ENCODE assay signal across 9 cellular contexts in the genomic region with DNA sequence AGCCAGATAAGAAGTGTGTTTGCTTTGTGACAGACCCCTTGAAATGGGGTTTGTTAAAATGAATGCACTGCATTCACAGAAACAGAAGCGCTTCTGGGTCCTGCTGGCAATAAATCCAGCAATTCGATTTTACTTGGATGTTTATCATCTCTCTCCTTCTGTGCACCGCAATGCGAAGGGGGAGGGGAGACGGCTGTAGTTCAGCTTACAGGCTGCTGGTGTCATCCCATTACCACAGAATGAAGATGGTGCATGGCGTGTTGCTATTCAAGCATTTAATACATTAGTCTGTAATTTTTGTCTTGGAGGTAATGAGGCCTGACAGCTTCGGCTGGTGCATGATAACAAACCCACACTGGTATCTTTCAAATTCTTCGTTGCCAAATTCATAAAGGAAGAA.
DNase-seq lines count a peak whose midpoint lies in the region; ATAC-seq, FAIRE-seq and TF ChIP-seq lines count a peak whose summit lies in the region.
"Had no signal": no experiment of that assay in that cellular context is flagged by ENCODE, and none has a peak within 500 bp of the region (broad histone marks: within the 10 kb centered on the region; RNA-seq: fewer than 3 reads in every experiment).

No MANE protein-coding gene starts in this region.

- peaks cover 7% of the 10 kb centered on the region for H3K9me3 ChIP-seq in mesodermal cell (ENCODE audit: control insufficient read depth, low read length)

- no peaks in the 10 kb centered on the region for H3K36me3 ChIP-seq in mesodermal cell (ENCODE audit: control insufficient read depth, insufficient read depth, low read length)

- H3K27ac ChIP-seq in mesodermal cell (ENCODE audit: low read depth, low read length, severe bottlenecking), result peak overlapping the region; percentile 33

- H3K4me1 ChIP-seq in mesodermal cell (ENCODE audit: control insufficient read depth, insufficient read depth, low read length, poor library complexity, severe bottlenecking), result peaks cover 5% of the 10 kb centered on the region

- DNase-seq in DMS153 (lab: John Stamatoyannopoulos, UW) (peak; percentile 7), NCI-H446 treated with DMSO at 0.1 percent for 48 hours (lab: John Stamatoyannopoulos, UW) (peak; percentile 59), cerebellum (ENCODE audit: low spot score) (peak; percentile 1), GM12891 (ENCODE audit: insufficient read length, low spot score) (no peak)
- no peak for DNase-seq in stimulated activated naive CD8-positive, alpha-beta T cell treated with anti-CD3 and anti-CD28 coated beads, Interleukin-15, amount 100 ng/mL, for 72 hours
- DNase-seq in activated effector memory CD4-positive, alpha-beta T cell treated with anti-CD3 and anti-CD28 coated beads, Interleukin-2, amount 50 U/mL, for 16 hours, result no peak
- DNase-seq in activated CD8-positive, alpha-beta memory T cell treated with anti-CD3 and anti-CD28 coated beads, Interleukin-2, amount 10 ng/mL, durations not matched to agents 7 days and 5 days, result no peak

- FAIRE-seq in GM12891 (lab: Jason Lieb, UNC), result no peak

- no peaks in the 10 kb centered on the region for H3K4me1 Mint-ChIP-seq in stimulated activated naive CD8-positive, alpha-beta T cell treated with anti-CD3 and anti-CD28 coated beads, Interleukin-15, amount 100 ng/mL, for 72 hours
- no peaks in the 10 kb centered on the region for H3K4me1 Mint-ChIP-seq in activated CD8-positive, alpha-beta memory T cell treated with anti-CD3 and anti-CD28 coated beads, Interleukin-2, amount 10 ng/mL, durations not matched to agents 7 days and 5 days

- no peak for ATAC-seq in stimulated activated naive CD8-positive, alpha-beta T cell treated with anti-CD3 and anti-CD28 coated beads, Interleukin-15, amount 100 ng/mL, for 72 hours
- no peak for ATAC-seq in activated CD8-positive, alpha-beta memory T cell treated with anti-CD3 and anti-CD28 coated beads, Interleukin-2, amount 10 ng/mL, durations not matched to agents 7 days and 5 days

- H3K27ac Mint-ChIP-seq in stimulated activated naive CD8-positive, alpha-beta T cell treated with anti-CD3 and anti-CD28 coated beads, Interleukin-15, amount 100 ng/mL, for 72 hours, result no peak overlapping the region
- no peak overlapping the region for H3K27ac Mint-ChIP-seq in activated CD8-positive, alpha-beta memory T cell treated with anti-CD3 and anti-CD28 coated beads, Interleukin-2, amount 10 ng/mL, durations not matched to agents 7 days and 5 days
- H3K27ac Mint-ChIP-seq: stimulated activated naive CD8-positive, alpha-beta T cell treated with anti-CD3 and anti-CD28 coated beads, Interleukin-15, Interleukin-2, amounts not matched to agents 100 ng/mL and 50 ng/mL, for 24 hours had no signal

- no peak for TF ChIP-seq POLR2A in GM12891 (IDR thresholded peaks at IDR 0.05; ENCODE audit: low read depth, low read length)

- no peak overlapping the region for H3K4me3 Mint-ChIP-seq in stimulated activated naive CD8-positive, alpha-beta T cell treated with anti-CD3 and anti-CD28 coated beads, Interleukin-15, amount 100 ng/mL, for 72 hours
- H3K4me3 Mint-ChIP-seq in activated CD8-positive, alpha-beta memory T cell treated with anti-CD3 and anti-CD28 coated beads, Interleukin-2, amount 10 ng/mL, durations not matched to agents 7 days and 5 days, result no peak overlapping the region
- H3K4me3 Mint-ChIP-seq: stimulated activated naive CD8-positive, alpha-beta T cell treated with anti-CD3 and anti-CD28 coated beads, Interleukin-15, Interleukin-2, amounts not matched to agents 100 ng/mL and 50 ng/mL, for 24 hours had no signal

- no peaks in the 10 kb centered on the region for H3K27me3 Mint-ChIP-seq in stimulated activated naive CD8-positive, alpha-beta T cell treated with anti-CD3 and anti-CD28 coated beads, Interleukin-15, amount 100 ng/mL, for 72 hours
- no peaks in the 10 kb centered on the region for H3K27me3 Mint-ChIP-seq in activated CD8-positive, alpha-beta memory T cell treated with anti-CD3 and anti-CD28 coated beads, Interleukin-2, amount 10 ng/mL, durations not matched to agents 7 days and 5 days
- H3K27me3 Mint-ChIP-seq: stimulated activated naive CD8-positive, alpha-beta T cell treated with anti-CD3 and anti-CD28 coated beads, Interleukin-15, Interleukin-2, amounts not matched to agents 100 ng/mL and 50 ng/mL, for 24 hours had no signal

- H3K4me3 ChIP-seq in mesodermal cell (ENCODE audit: extremely low read depth, insufficient read depth, low read length, poor library complexity, severe bottlenecking), result no peak overlapping the region

- peaks cover 7 to 10% of the 10 kb centered on the region in 2 donors for H3K9me3 Mint-ChIP-seq in stimulated activated naive CD8-positive, alpha-beta T cell treated with anti-CD3 and anti-CD28 coated beads, Interleukin-15, amount 100 ng/mL, for 72 hours
- H3K9me3 Mint-ChIP-seq in activated CD8-positive, alpha-beta memory T cell treated with anti-CD3 and anti-CD28 coated beads, Interleukin-2, amount 10 ng/mL, durations not matched to agents 7 days and 5 days (ENCODE audit: low read depth), result peaks cover 2% of the 10 kb centered on the region

- WGBS in mesodermal cell (ENCODE audit: insufficient coverage in 2 of 2), 2 experiments, result 47% methylated on average over 3 of the region's 8 CpGs; no CpG with 5 or more reads in 1 of the 2 experiments

- no peaks in the 10 kb centered on the region for H3K36me3 Mint-ChIP-seq in activated CD8-positive, alpha-beta memory T cell treated with anti-CD3 and anti-CD28 coated beads, Interleukin-2, amount 10 ng/mL, durations not matched to agents 7 days and 5 days

- CTCF ChIA-PET in activated CD8-positive, alpha-beta memory T cell treated with anti-CD3 and anti-CD28 coated beads, Interleukin-2, amount 10 ng/mL, durations not matched to agents 7 days and 5 days (lab: Charles Lee), result no interaction called here

TF ChIP-seq in GM12891, 5 proteins besides CTCF, POLR2A, EP300 and RAD21:
- TF ChIP-seq TAF1 (IDR thresholded peaks at IDR 0.05; ENCODE audit: low read depth, low read length) (no peak), POLR2AphosphoS5 (IDR thresholded peaks at IDR 0.05; ENCODE audit: low read depth, low read length) (no peak), POU2F2 (IDR thresholded peaks at IDR 0.05; ENCODE audit: low read depth, low read length) (no peak), SPI1 (IDR thresholded peaks at IDR 0.05; ENCODE audit: low read depth, low read length) (no peak), PAX5 (IDR thresholded peaks at IDR 0.05; ENCODE audit: insufficient read depth, low read length, severe bottlenecking) (no peak)

Comparison
In these comparisons a context has a peak if more than half of its experiments do, and no peak if none do; other contexts are left out.
1. DNase-seq: peak in DMS153 (single experiment), NCI-H446 treated with DMSO at 0.1 percent for 48 hours (single experiment) and cerebellum (single experiment); none in stimulated activated naive CD8-positive, alpha-beta T cell treated with anti-CD3 and anti-CD28 coated beads, Interleukin-15, amount 100 ng/mL, for 72 hours (0 of 2), activated effector memory CD4-positive, alpha-beta T cell treated with anti-CD3 and anti-CD28 coated beads, Interleukin-2, amount 50 U/mL, for 16 hours (single experiment), activated CD8-positive, alpha-beta memory T cell treated with anti-CD3 and anti-CD28 coated beads, Interleukin-2, amount 10 ng/mL, durations not matched to agents 7 days and 5 days (single experiment) and GM12891 (single experiment).